ENCODE assay signal across 8 cellular contexts in genomic region chr16:58024673-58025350, GRCh38. TPM values are rescaled to one million over a fixed set of nuclear protein-coding genes. Genes with fewer than 3 reads are reported as not detected.
A peak's percentile ranks its signal among the peaks of the same experiment; 100 is the strongest.
DNase-seq lines count a peak whose midpoint lies in the region; ATAC-seq and TF ChIP-seq lines count a peak whose summit lies in the region.

No MANE protein-coding gene starts in this region.

- no peaks in the 10 kb centered on the region for H3K36me3 Mint-ChIP-seq in type B pancreatic cell

- H3K9me3 ChIP-seq in OCI-LY3 (ENCODE audit: insufficient read depth, low read length) (no peaks in the 10 kb centered on the region), mesenchymal stem cell (ENCODE audit: control insufficient read depth, low read length) (no peaks in the 10 kb centered on the region)

- H3K4me3 ChIP-seq in OCI-LY3 (ENCODE audit: low read length) (peak overlapping the region; percentile 88), coronary artery (peak overlapping the region; percentile 75), mesenchymal stem cell (ENCODE audit: insufficient read depth in 1 of 2, low read depth in 1 of 2, low read length in 2 of 2) (peak overlapping the region; percentile 48 to 78)

- peak overlapping the region in 1 of 2 experiments; percentile 36 for H3K23ac ChIP-seq in mesenchymal stem cell (ENCODE audit: low read length in 2 of 2)

- H2AK5ac ChIP-seq in mesenchymal stem cell (ENCODE audit: low read length, severe bottlenecking), result no peak overlapping the region

- ATAC-seq in GM19455 (IDR thresholded peaks at IDR 0.05; ENCODE audit: unreplicated experiment) (no peak), HG02678 (IDR thresholded peaks at IDR 0.05; ENCODE audit: unreplicated experiment) (no peak)

- peaks cover 26% of the 10 kb centered on the region for H3K27me3 Mint-ChIP-seq in type B pancreatic cell

- H2AFZ ChIP-seq in OCI-LY3 (ENCODE audit: low read depth, low read length), result peak overlapping the region; percentile 35; the same call in 1 of the 2 replicates
- H2AFZ ChIP-seq in mesenchymal stem cell (ENCODE audit: low read depth, low read length), result peak overlapping the region; percentile 57

- H3K27ac Mint-ChIP-seq in type B pancreatic cell, result peak overlapping the region; percentile 94

- no peak overlapping the region for H3K4ac ChIP-seq in mesenchymal stem cell (ENCODE audit: low read depth in 1 of 2, low read length in 2 of 2)

- H3K79me1 ChIP-seq in mesenchymal stem cell (replicated peaks; ENCODE audit: low read length, poor library complexity, severe bottlenecking), result peaks cover 7% of the 10 kb centered on the region

- H3K4me3 Mint-ChIP-seq in type B pancreatic cell, result peak overlapping the region; percentile 92

- H3K18ac ChIP-seq in mesenchymal stem cell (ENCODE audit: low read depth in 1 of 2, low read length in 2 of 2), result peak overlapping the region; percentile 50 to 71

- TF ChIP-seq CTCF in OCI-LY3 (IDR thresholded peaks at IDR 0.05; ENCODE audit: low read depth, low read length) (no peak), coronary artery (IDR thresholded peaks at IDR 0.05) (no peak), type B pancreatic cell (conservative IDR thresholded peaks at IDR 0.05) (no peak)

- peak overlapping the region; percentile 72 for H4K8ac ChIP-seq in mesenchymal stem cell (ENCODE audit: low read length)

- H3K4me1 ChIP-seq in OCI-LY3 (ENCODE audit: low read length) (no peaks in the 10 kb centered on the region; the same call in 1 of the 2 replicates), mesenchymal stem cell (ENCODE audit: control insufficient read depth, insufficient read depth, low read depth, low read length) (peaks cover 53% of the 10 kb centered on the region)

- H3K27ac ChIP-seq in OCI-LY3 (ENCODE audit: low read length) (no peak overlapping the region), coronary artery (no peak overlapping the region), mesenchymal stem cell (ENCODE audit: low read length, poor library complexity, severe bottlenecking) (no peak overlapping the region)

- H3K9ac ChIP-seq in OCI-LY3 (ENCODE audit: low read length) (peak overlapping the region; percentile 36), mesenchymal stem cell (ENCODE audit: low read length) (peak overlapping the region; percentile 60)

- H2BK12ac ChIP-seq in mesenchymal stem cell (ENCODE audit: low read length in 2 of 2), result peak overlapping the region in 1 of 2 experiments; percentile 24

- H3K36me3 ChIP-seq in OCI-LY3 (replicated peaks; ENCODE audit: low read depth, low read length) (no peaks in the 10 kb centered on the region), mesenchymal stem cell (ENCODE audit: control insufficient read depth in 1 of 2, insufficient read depth in 2 of 2, low read depth in 1 of 2, low read length in 2 of 2) (peaks cover 3 to 23% of the 10 kb centered on the region in 2 experiments)

- H3K79me2 ChIP-seq in OCI-LY3 (ENCODE audit: low read length), result no peaks in the 10 kb centered on the region

- no peak overlapping the region for H2BK120ac ChIP-seq in mesenchymal stem cell (ENCODE audit: low read depth, low read length)

- no peaks in the 10 kb centered on the region; the same call in 1 of the 2 replicates for H4K20me1 ChIP-seq in OCI-LY3 (ENCODE audit: insufficient read depth, low read length)

- H3K4me2 ChIP-seq in OCI-LY3 (ENCODE audit: low read length) (peak overlapping the region; percentile 88), mesenchymal stem cell (ENCODE audit: low read length, poor library complexity, severe bottlenecking) (peak overlapping the region; percentile 87)

- no peak overlapping the region for H3K14ac ChIP-seq in mesenchymal stem cell (ENCODE audit: low read length in 2 of 2)

- peak overlapping the region; percentile 10 for H4K91ac ChIP-seq in mesenchymal stem cell (ENCODE audit: low read length)

- 4% methylated on average over 48 of the region's 49 CpGs for WGBS in mesenchymal stem cell

- no peak overlapping the region for H2BK5ac ChIP-seq in mesenchymal stem cell (ENCODE audit: low read depth, low read length, poor library complexity, severe bottlenecking)

- peaks cover 21% of the 10 kb centered on the region for H3K4me1 Mint-ChIP-seq in type B pancreatic cell (ENCODE audit: unreplicated experiment)

- H2BK15ac ChIP-seq in mesenchymal stem cell (ENCODE audit: low read depth, poor library complexity, severe bottlenecking), result peak overlapping the region; percentile 74

- H3K9me3 Mint-ChIP-seq in type B pancreatic cell, result no peaks in the 10 kb centered on the region

- H3K27me3 ChIP-seq in OCI-LY3 (ENCODE audit: low read depth, low read length) (peaks cover 7% of the 10 kb centered on the region), mesenchymal stem cell (ENCODE audit: control insufficient read depth in 1 of 2, insufficient read depth in 1 of 2, low read length in 2 of 2) (peaks cover 30 to 44% of the 10 kb centered on the region in 2 experiments)

- DNase-seq in EH (ENCODE audit: low read depth) (peak; percentile 13), coronary artery (ENCODE audit: low spot score) (no peak), mesenchymal stem cell (peak; percentile 33), type B pancreatic cell (ENCODE audit: extremely low spot score, unreplicated experiment) (no peak), C1 segment of cervical spinal cord (lab: John Stamatoyannopoulos, UW) (no peak)

RNA-seq across cellular contexts. Expression of gene MMP15, which starts 0.7 kb away (rescaled TPM):
- polyA plus RNA-seq in mesenchymal stem cell (2013, experiment 1 of 2), result 13.9 TPM
- 13.9 TPM for polyA plus RNA-seq in mesenchymal stem cell (2013, experiment 2 of 2)
- 33.2 and 46.3 TPM in 2 replicates for total RNA-seq in type B pancreatic cell (ENCODE audit: low replicate concordance)

RNA-seq across cellular contexts. Expression of gene USB1, which starts 23.6 kb away (rescaled TPM):
- polyA plus RNA-seq in mesenchymal stem cell (2013, experiment 1 of 2), result 37.7 TPM
- polyA plus RNA-seq in mesenchymal stem cell (2013, experiment 2 of 2), result 38.4 TPM
- 39.7 and 42.9 TPM in 2 replicates for total RNA-seq in type B pancreatic cell (ENCODE audit: low replicate concordance)

RNA-seq across cellular contexts. Expression of gene ZNF319, which starts 24.3 kb away (rescaled TPM):
- 10.0 TPM for polyA plus RNA-seq in mesenchymal stem cell (2013, experiment 1 of 2)
- polyA plus RNA-seq in mesenchymal stem cell (2013, experiment 2 of 2), result 10.1 TPM
- 13.7 and 14.2 TPM in 2 replicates for total RNA-seq in type B pancreatic cell (ENCODE audit: low replicate concordance)

RNA-seq across cellular contexts. Expression of gene CNGB1, which starts 53.9 kb away (rescaled TPM):
- polyA plus RNA-seq in mesenchymal stem cell (2013, experiment 1 of 2), result not detected
- 0.01 TPM for polyA plus RNA-seq in mesenchymal stem cell (2013, experiment 2 of 2)
- 0.19 and 2.3 TPM in 2 replicates for total RNA-seq in type B pancreatic cell (ENCODE audit: low replicate concordance)

Comparison
In these comparisons a context has a peak if more than half of its experiments do, and no peak if none do; other contexts are left out.
1. DNase-seq: peak in EH (single experiment) and mesenchymal stem cell (single experiment); none in coronary artery (single experiment), type B pancreatic cell (single experiment) and C1 segment of cervical spinal cord (0 of 14).
2. Peak in every context shown above with its lines, with median percentiles within 50 percentile points of each other: H3K4me3 ChIP-seq.